ENCODE assay signal across 20 cellular contexts in the genomic region with DNA sequence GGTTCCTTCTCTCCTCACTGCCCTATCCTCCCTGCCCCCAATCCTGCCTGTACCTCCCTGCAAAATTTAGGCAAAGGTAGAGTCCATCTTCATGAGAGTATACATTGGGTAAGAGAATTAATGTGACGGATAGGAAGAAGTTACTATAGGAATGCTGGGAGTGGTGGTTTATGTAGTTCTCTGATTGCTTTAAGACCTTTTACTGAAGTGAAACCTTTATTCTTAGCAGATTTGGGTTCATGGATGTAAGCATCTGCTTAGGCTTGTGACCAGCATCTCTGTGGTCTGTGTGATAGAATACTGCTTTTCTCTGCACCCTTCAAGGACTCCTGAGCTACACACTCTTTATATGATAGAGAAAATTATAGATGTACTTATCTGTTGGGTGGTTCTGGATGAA.
DNase-seq lines count a peak whose midpoint lies in the region; ATAC-seq and TF ChIP-seq lines count a peak whose summit lies in the region.
"Had no signal": no experiment of that assay in that cellular context is flagged by ENCODE, and none has a peak within 500 bp of the region (broad histone marks: within the 10 kb centered on the region; RNA-seq: fewer than 3 reads in every experiment).

No MANE protein-coding gene starts in this region.

- H3K79me2 ChIP-seq in MM.1S (ENCODE audit: low read length) (peaks cover 84% of the 10 kb centered on the region), OCI-LY3 (ENCODE audit: low read length) (no peaks in the 10 kb centered on the region)

- ATAC-seq in aorta (ENCODE audit: low FRiP score) (no peak), HG03039 (IDR thresholded peaks at IDR 0.05; ENCODE audit: unreplicated experiment) (no peak)
- ATAC-seq: K562 had no signal

- H3K27ac ChIP-seq in MM.1S (ENCODE audit: low read length) = no peak overlapping the region
- H3K27ac ChIP-seq in OCI-LY3 (ENCODE audit: low read length) = peak overlapping the region; percentile 24; the same call in 1 of the 2 replicates
- no peak overlapping the region for H3K27ac ChIP-seq in aorta (ENCODE audit: low read depth in 1 of 2, low read length in 2 of 2)
- H3K27ac ChIP-seq: GM23248 had no signal

- H3K27me3 ChIP-seq in MM.1S (replicated peaks; ENCODE audit: insufficient read depth, low read length) = no peaks in the 10 kb centered on the region
- H3K27me3 ChIP-seq in OCI-LY3 (ENCODE audit: low read depth, low read length) = 0 out of 2 replicates have a peak, but pooled peaks cover 3% of the 10 kb centered on the region
- H3K27me3 ChIP-seq in aorta (ENCODE audit: control insufficient read depth in 1 of 2, insufficient read depth in 2 of 2, low read length in 1 of 2) = no peaks in the 10 kb centered on the region

- peaks cover 3% of the 10 kb centered on the region; the same call in 1 of the 2 replicates for H3K9me3 Mint-ChIP-seq in HFFc6
- H3K9me3 Mint-ChIP-seq: CD4-positive, CD25-positive, alpha-beta regulatory T cell had no signal

- H3K36me3 Mint-ChIP-seq in HFFc6 (ENCODE audit: low read depth) = peaks cover 30% of the 10 kb centered on the region

- H3K4me1 ChIP-seq in MM.1S (ENCODE audit: low read length) = peaks cover 38% of the 10 kb centered on the region
- H3K4me1 ChIP-seq in OCI-LY3 (ENCODE audit: low read length) = peaks cover 42% of the 10 kb centered on the region
- H3K4me1 ChIP-seq in aorta (ENCODE audit: control insufficient read depth in 1 of 2, insufficient read depth in 2 of 2, low read length in 2 of 2) = no peaks in the 10 kb centered on the region

- H4K20me1 ChIP-seq in MM.1S (ENCODE audit: insufficient read depth, low read length) (no peaks in the 10 kb centered on the region), OCI-LY3 (ENCODE audit: insufficient read depth, low read length) (no peaks in the 10 kb centered on the region)

- H3F3A ChIP-seq in MM.1S (ENCODE audit: insufficient read depth, low read length) = no peaks in the 10 kb centered on the region

- TF ChIP-seq CTCF in HFFc6 (IDR thresholded peaks at IDR 0.05) (no peak), MM.1S (IDR thresholded peaks at IDR 0.05; ENCODE audit: low read length) (no peak), OCI-LY3 (IDR thresholded peaks at IDR 0.05; ENCODE audit: low read depth, low read length) (no peak)

- peak overlapping the region; percentile 28; the same call in 1 of the 2 replicates for H3K27ac Mint-ChIP-seq in HFFc6

- H3K36me3 ChIP-seq in MM.1S (replicated peaks; ENCODE audit: insufficient read depth, low read length) = no peaks in the 10 kb centered on the region
- no peaks in the 10 kb centered on the region for H3K36me3 ChIP-seq in OCI-LY3 (replicated peaks; ENCODE audit: low read depth, low read length)
- no peaks in the 10 kb centered on the region for H3K36me3 ChIP-seq in aorta (ENCODE audit: control insufficient read depth in 1 of 2, insufficient read depth in 2 of 2, low read length in 1 of 2)

- H3K4me1 Mint-ChIP-seq in HFFc6 (ENCODE audit: low read depth) = peaks cover 28% of the 10 kb centered on the region

- intact Hi-C loops in aorta (cut with DNase I) = no loop called here

- 88 to 95% methylated on average over 1 of the region's 1 CpG for WGBS in aorta, 2 donors

- no peak overlapping the region for H3K4me2 ChIP-seq in MM.1S (ENCODE audit: low read depth, low read length)
- H3K4me2 ChIP-seq in OCI-LY3 (ENCODE audit: low read length) = peak overlapping the region; percentile 62

- H3K9me2 ChIP-seq in MM.1S (replicated peaks; ENCODE audit: insufficient read depth, low read length) = no peaks in the 10 kb centered on the region

- H3K4me3 Mint-ChIP-seq in HFFc6 = no peak overlapping the region
- H3K4me3 Mint-ChIP-seq: CD4-positive, CD25-positive, alpha-beta regulatory T cell had no signal

- H3K4me3 ChIP-seq in MM.1S (ENCODE audit: low read length) = no peak overlapping the region
- H3K4me3 ChIP-seq in OCI-LY3 (ENCODE audit: low read length) = peak overlapping the region; percentile 37
- H3K4me3 ChIP-seq in aorta (ENCODE audit: low read length in 2 of 2) = no peak overlapping the region
- H3K4me3 ChIP-seq: GM23248, K562 had no signal

- H3K9ac ChIP-seq in MM.1S (ENCODE audit: low read length) (no peak overlapping the region), OCI-LY3 (ENCODE audit: low read length) (no peak overlapping the region)
- H3K9ac ChIP-seq: GM23248 had no signal

- H3K27me3 Mint-ChIP-seq in HFFc6 (ENCODE audit: insufficient read depth) = peaks cover 2% of the 10 kb centered on the region; the same call in 1 of the 2 replicates
- H3K27me3 Mint-ChIP-seq: CD4-positive, CD25-positive, alpha-beta regulatory T cell had no signal

- DNase-seq in HFFc6 (no peak), MM.1S (peak; percentile 24), pons (ENCODE audit: low spot score) (peak; percentile 64), aorta (no peak), HT-29 (ENCODE audit: low spot score) (no peak)
- DNase-seq: ACHN; Caco-2; CD4-positive, CD25-positive, alpha-beta regulatory T cell; GDM1; GM23248; HCEC 1CT; NCI-H1048; NCI-H1436; NCI-H1930; NCI-H226; NCI-H524 treated with DMSO at 0.1 percent for 48 hours; SHP77 had no signal

- no peak overlapping the region for H2AFZ ChIP-seq in MM.1S (ENCODE audit: low read length)
- 0 out of 2 replicates have a peak overlapping the region, but pooled peaks have one; percentile 22 for H2AFZ ChIP-seq in OCI-LY3 (ENCODE audit: low read depth, low read length)
- H2AFZ ChIP-seq: GM23248 had no signal

- H3K9me3 ChIP-seq in MM.1S (replicated peaks; ENCODE audit: insufficient read depth, low read length) (no peaks in the 10 kb centered on the region), OCI-LY3 (ENCODE audit: insufficient read depth, low read length) (no peaks in the 10 kb centered on the region), aorta (ENCODE audit: control insufficient read depth, low read length) (no peaks in the 10 kb centered on the region)
- H3K9me3 ChIP-seq: Caco-2 had no signal

Comparison
In these comparisons a context has a peak if more than half of its experiments do, and no peak if none do; other contexts are left out.
1. DNase-seq: peak in MM.1S (single experiment) and pons (single experiment); none in HFFc6 (single experiment), aorta (0 of 2) and HT-29 (single experiment).